Comparison of ENCODE assay signal across 12 cellular contexts in genomic region chr11:123260511-123261211, GRCh38.
DNase-seq lines count a peak whose midpoint lies in the region; ATAC-seq and TF ChIP-seq lines count a peak whose summit lies in the region.
"Had no signal": no experiment of that assay in that cellular context is flagged by ENCODE, and none has a peak within 500 bp of the region (broad histone marks: within the 10 kb centered on the region; RNA-seq: fewer than 3 reads in every experiment).

No MANE protein-coding gene starts in this region.

- no peak overlapping the region for H2AFZ ChIP-seq in mesenchymal stem cell (ENCODE audit: low read depth, low read length)

- H3K9me3 Mint-ChIP-seq in WTC11, result peaks cover 26% of the 10 kb centered on the region
- H3K9me3 Mint-ChIP-seq: activated T-helper 2 cell treated with anti-CD3 and anti-CD28 coated beads, Interferon-gamma antibody, Interleukin-2, Interleukin-4, amounts not matched to agents 10 μg/mL and 5 μg/mL and 100 μg/mL, durations not matched to agents 14 hours and 24 hours and 36 hours; effector memory CD8-positive, alpha-beta T cell had no signal

- no peak overlapping the region for H3K14ac ChIP-seq in mesenchymal stem cell (ENCODE audit: low read length in 2 of 2)

- H3K4ac ChIP-seq in mesenchymal stem cell (ENCODE audit: low read depth in 1 of 2, low read length in 2 of 2), result no peak overlapping the region

- H4K8ac ChIP-seq in mesenchymal stem cell (ENCODE audit: low read length), result no peak overlapping the region

- no peak overlapping the region for H3K4me3 Mint-ChIP-seq in WTC11

- no peak overlapping the region for H3K4me3 ChIP-seq in A673 (ENCODE audit: low read depth, low read length, poor library complexity, severe bottlenecking)
- no peak overlapping the region for H3K4me3 ChIP-seq in mesenchymal stem cell (ENCODE audit: insufficient read depth in 1 of 2, low read depth in 1 of 2, low read length in 2 of 2)

- H3K27ac ChIP-seq in A673 (ENCODE audit: low read depth, low read length, poor library complexity, severe bottlenecking) (no peak overlapping the region), mesenchymal stem cell (ENCODE audit: low read length, poor library complexity, severe bottlenecking) (no peak overlapping the region)
- H3K27ac ChIP-seq: thoracic aorta had no signal

- no peak overlapping the region for H3K27ac Mint-ChIP-seq in WTC11
- H3K27ac Mint-ChIP-seq: activated T-helper 2 cell treated with anti-CD3 and anti-CD28 coated beads, Interferon-gamma antibody, Interleukin-2, Interleukin-4, amounts not matched to agents 10 μg/mL and 5 μg/mL and 100 μg/mL, durations not matched to agents 14 hours and 24 hours and 36 hours; effector memory CD8-positive, alpha-beta T cell had no signal

- H3K9me3 ChIP-seq in A673 (ENCODE audit: low read depth, low read length, poor library complexity, severe bottlenecking) (no peaks in the 10 kb centered on the region), mesenchymal stem cell (ENCODE audit: control insufficient read depth, low read length) (peaks cover 3% of the 10 kb centered on the region)
- H3K9me3 ChIP-seq: thoracic aorta had no signal

- H3K27me3 ChIP-seq in A673 (replicated peaks; ENCODE audit: insufficient read depth, low read depth, low read length, poor library complexity) (no peaks in the 10 kb centered on the region), mesenchymal stem cell (ENCODE audit: control insufficient read depth in 1 of 2, insufficient read depth in 1 of 2, low read length in 2 of 2) (peaks cover 4 to 29% of the 10 kb centered on the region in 2 experiments)

- H3K4me1 Mint-ChIP-seq in WTC11, result peaks cover 14% of the 10 kb centered on the region

- DNase-seq in A673 (ENCODE audit: low spot score) (peak; percentile 48), LHCN-M2 (ENCODE audit: low read depth) (peak; percentile 21), WTC11 (ENCODE audit: low spot score) (no peak), mesenchymal stem cell (peak; percentile 29), GOT3 (lab: John Stamatoyannopoulos, UW) (no peak), iPS-NIHi7 (ENCODE audit: extremely low spot score) (no peak)
- no peak for DNase-seq in activated CD4-positive, alpha-beta T cell treated with anti-CD3 and anti-CD28 coated beads, Interleukin-2, amount 50 U/mL, for 4 hours

- intact Hi-C loops in A673 (cut with micrococcal nuclease; ENCODE audit: unreplicated experiment), result loop anchor here (5.0 kb wide), 1 partner anchor 158 kb away; no protein-coding TSS in a partner anchor

- no peak overlapping the region for H4K91ac ChIP-seq in mesenchymal stem cell (ENCODE audit: low read length)

- H2BK12ac ChIP-seq in mesenchymal stem cell (ENCODE audit: low read length in 2 of 2), result no peak overlapping the region

- H3K9ac ChIP-seq in mesenchymal stem cell (ENCODE audit: low read length), result peak overlapping the region; percentile 77

- H3K36me3 ChIP-seq in A673 (ENCODE audit: insufficient read depth, low read length, poor library complexity, severe bottlenecking) (no peaks in the 10 kb centered on the region), mesenchymal stem cell (ENCODE audit: control insufficient read depth in 1 of 2, insufficient read depth in 2 of 2, low read depth in 1 of 2, low read length in 2 of 2) (no peaks in the 10 kb centered on the region)
- H3K36me3 ChIP-seq: thoracic aorta had no signal

- H3K4me1 ChIP-seq in A673 (ENCODE audit: insufficient read depth, low read length, poor library complexity, severe bottlenecking) (peaks cover 11% of the 10 kb centered on the region), mesenchymal stem cell (ENCODE audit: control insufficient read depth, insufficient read depth, low read depth, low read length) (no peaks in the 10 kb centered on the region)

- H3K4me2 ChIP-seq in mesenchymal stem cell (ENCODE audit: low read length, poor library complexity, severe bottlenecking), result no peak overlapping the region

- H2BK5ac ChIP-seq in mesenchymal stem cell (ENCODE audit: low read depth, low read length, poor library complexity, severe bottlenecking), result no peak overlapping the region

- 93% methylated on average over 3 of the region's 4 CpGs for WGBS in mesenchymal stem cell

- no TSS peak for BruUV-seq in A673 (replicated peaks; lab: Mats Ljungman, UMichigan)

- H3K18ac ChIP-seq in mesenchymal stem cell (ENCODE audit: low read depth in 1 of 2, low read length in 2 of 2), result no peak overlapping the region

- no peaks in the 10 kb centered on the region for H3K79me1 ChIP-seq in mesenchymal stem cell (replicated peaks; ENCODE audit: low read length, poor library complexity, severe bottlenecking)

- TF ChIP-seq CTCF in A673 (conservative IDR thresholded peaks at IDR 0.05; ENCODE audit: low read depth, low read length), result no peak
- TF ChIP-seq CTCF in WTC11 (IDR thresholded peaks at IDR 0.05), result no peak

- peaks cover 37% of the 10 kb centered on the region for H3K27me3 Mint-ChIP-seq in WTC11 (ENCODE audit: low read depth)

- H2BK15ac ChIP-seq in mesenchymal stem cell (ENCODE audit: low read depth, poor library complexity, severe bottlenecking), result no peak overlapping the region

- H2BK120ac ChIP-seq in mesenchymal stem cell (ENCODE audit: low read depth, low read length), result no peak overlapping the region

- H3K36me3 Mint-ChIP-seq in WTC11, result peaks cover 23% of the 10 kb centered on the region
- H3K36me3 Mint-ChIP-seq: CD14-positive monocyte had no signal

- POLR2A ChIA-PET in A673 (lab: Charles Lee; ENCODE audit: low non-redundant PET) (interaction anchor here (0.5 kb wide), 1 partner anchor 206 kb away, joined by 8 read pairs; no protein-coding TSS in a partner anchor), WTC11 (lab: Charles Lee) (interaction anchor here (1.1 to 1.4 kb wide), 2 partner anchors 14 to 44 kb away, joined by 3 to 5 read pairs; no protein-coding TSS in a partner anchor)

- CTCF ChIA-PET in A673 (lab: Charles Lee) (interaction anchor here (0.5 to 1.6 kb wide), 24 partner anchors 9 to 239 kb away, joined by 3 to 40 read pairs (median 4); partner anchors contain the start of gene HSPA8), WTC11 (lab: Charles Lee) (interaction anchor here (0.6 to 4.7 kb wide), 109 partner anchors 9 to 447 kb away, joined by 3 to 113 read pairs (median 5); partner anchors contain the start of genes BSX and HSPA8)

- no peak overlapping the region for H2AK5ac ChIP-seq in mesenchymal stem cell (ENCODE audit: low read length, severe bottlenecking)

- no peak overlapping the region for H3K23ac ChIP-seq in mesenchymal stem cell (ENCODE audit: low read length in 2 of 2)

- ATAC-seq in WTC11, result no peak
- no peak for ATAC-seq in HG02884 (IDR thresholded peaks at IDR 0.05; ENCODE audit: unreplicated experiment)

TF ChIP-seq in WTC11, 78 proteins besides CTCF, POLR2A, EP300 and RAD21:
- TF ChIP-seq, protein P1, sequence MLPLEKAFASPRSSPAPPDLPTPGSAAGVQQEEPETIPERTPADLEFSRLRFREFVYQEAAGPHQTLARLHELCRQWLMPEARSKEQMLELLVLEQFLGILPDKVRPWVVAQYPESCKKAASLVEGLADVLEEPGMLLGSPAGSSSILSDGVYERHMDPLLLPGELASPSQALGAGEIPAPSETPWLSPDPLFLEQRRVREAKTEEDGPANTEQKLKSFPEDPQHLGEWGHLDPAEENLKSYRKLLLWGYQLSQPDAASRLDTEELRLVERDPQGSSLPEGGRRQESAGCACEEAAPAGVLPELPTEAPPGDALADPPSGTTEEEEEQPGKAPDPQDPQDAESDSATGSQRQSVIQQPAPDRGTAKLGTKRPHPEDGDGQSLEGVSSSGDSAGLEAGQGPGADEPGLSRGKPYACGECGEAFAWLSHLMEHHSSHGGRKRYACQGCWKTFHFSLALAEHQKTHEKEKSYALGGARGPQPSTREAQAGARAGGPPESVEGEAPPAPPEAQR (CRISPR knock-in tag; IDR thresholded peaks at IDR 0.05), result 0 out of 2 replicates have a peak, but pooled peaks have one; percentile 45
- TF ChIP-seq, protein P2, sequence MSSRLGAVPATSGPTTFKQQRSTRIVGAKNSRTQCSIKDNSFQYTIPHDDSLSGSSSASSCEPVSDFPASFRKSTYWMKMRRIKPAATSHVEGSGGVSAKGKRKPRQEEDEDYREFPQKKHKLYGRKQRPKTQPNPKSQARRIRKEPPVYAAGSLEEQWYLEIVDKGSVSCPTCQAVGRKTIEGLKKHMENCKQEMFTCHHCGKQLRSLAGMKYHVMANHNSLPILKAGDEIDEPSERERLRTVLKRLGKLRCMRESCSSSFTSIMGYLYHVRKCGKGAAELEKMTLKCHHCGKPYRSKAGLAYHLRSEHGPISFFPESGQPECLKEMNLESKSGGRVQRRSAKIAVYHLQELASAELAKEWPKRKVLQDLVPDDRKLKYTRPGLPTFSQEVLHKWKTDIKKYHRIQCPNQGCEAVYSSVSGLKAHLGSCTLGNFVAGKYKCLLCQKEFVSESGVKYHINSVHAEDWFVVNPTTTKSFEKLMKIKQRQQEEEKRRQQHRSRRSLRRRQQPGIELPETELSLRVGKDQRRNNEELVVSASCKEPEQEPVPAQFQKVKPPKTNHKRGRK (CRISPR knock-in tag; IDR thresholded peaks at IDR 0.05; ENCODE audit: borderline replicate concordance), result no peak
- TF ChIP-seq, protein P3, sequence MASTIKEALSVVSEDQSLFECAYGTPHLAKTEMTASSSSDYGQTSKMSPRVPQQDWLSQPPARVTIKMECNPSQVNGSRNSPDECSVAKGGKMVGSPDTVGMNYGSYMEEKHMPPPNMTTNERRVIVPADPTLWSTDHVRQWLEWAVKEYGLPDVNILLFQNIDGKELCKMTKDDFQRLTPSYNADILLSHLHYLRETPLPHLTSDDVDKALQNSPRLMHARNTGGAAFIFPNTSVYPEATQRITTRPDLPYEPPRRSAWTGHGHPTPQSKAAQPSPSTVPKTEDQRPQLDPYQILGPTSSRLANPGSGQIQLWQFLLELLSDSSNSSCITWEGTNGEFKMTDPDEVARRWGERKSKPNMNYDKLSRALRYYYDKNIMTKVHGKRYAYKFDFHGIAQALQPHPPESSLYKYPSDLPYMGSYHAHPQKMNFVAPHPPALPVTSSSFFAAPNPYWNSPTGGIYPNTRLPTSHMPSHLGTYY (CRISPR knock-in tag; IDR thresholded peaks at IDR 0.05), result no peak

Comparison
In these comparisons a context has a peak if more than half of its experiments do, and no peak if none do; other contexts are left out.
1. DNase-seq: peak in A673 (single experiment), LHCN-M2 (single experiment) and mesenchymal stem cell (single experiment); none in WTC11 (single experiment), activated CD4-positive, alpha-beta T cell treated with anti-CD3 and anti-CD28 coated beads, Interleukin-2, amount 50 U/mL, for 4 hours (0 of 2), GOT3 (single experiment) and iPS-NIHi7 (single experiment).